1 cellular context compared by ENCODE assay signal in the genomic region with DNA sequence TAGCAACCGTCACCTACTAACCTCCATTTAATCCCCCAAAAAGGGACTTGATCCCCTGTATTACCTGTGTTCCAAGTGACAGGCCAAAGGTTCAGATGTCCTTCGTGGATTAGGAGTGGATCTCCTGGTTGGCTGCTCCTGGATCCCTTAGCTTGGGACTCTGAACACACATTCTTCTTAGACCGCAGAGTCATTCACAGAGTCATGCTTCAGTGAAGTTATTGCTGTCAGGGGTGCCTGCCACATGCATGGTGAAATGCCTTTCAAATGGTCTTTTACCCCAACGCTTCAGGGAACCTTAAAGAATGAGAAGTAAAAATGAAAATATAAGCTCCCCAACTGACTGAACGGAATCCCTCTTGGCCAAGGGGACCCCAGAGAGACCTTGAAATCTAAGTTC.
TF ChIP-seq lines count a peak whose summit lies in the region.

No MANE protein-coding gene starts in this region.

TF ChIP-seq in WTC11, 78 proteins besides CTCF, POLR2A, EP300 and RAD21 (continued from another document):
- TF ChIP-seq TP53 (CRISPR knock-in tag; IDR thresholded peaks at IDR 0.05) (no peak), IRF2 (CRISPR knock-in tag; IDR thresholded peaks at IDR 0.05; ENCODE audit: borderline replicate concordance, low read depth) (no peak), IRF1 (CRISPR knock-in tag; IDR thresholded peaks at IDR 0.05) (no peak)
TF ChIP-seq in WTC11: peak in this region for 0.
